ENCODE assay signal across 1 cellular context in genomic region chr2:68252407-68253210, GRCh38.
TF ChIP-seq lines count a peak whose summit lies in the region.

Gene PPP3R1, minus strand, starts transcription at chr2:68252532. Its CDS starts 405 bp downstream, at chr2:68252127.

TF ChIP-seq in HepG2, 621 proteins besides CTCF, POLR2A, EP300 and RAD21 (continued from another document and continues in another):
- TF ChIP-seq HDAC1 (CRISPR knock-in tag; IDR thresholded peaks at IDR 0.05) (peak; percentile 98), CBX1 (IDR thresholded peaks at IDR 0.05; ENCODE audit: low read depth) (peak; percentile 84), ERF (CRISPR knock-in tag; IDR thresholded peaks at IDR 0.05) (peak; percentile 95), FOXJ3 (CRISPR knock-in tag; IDR thresholded peaks at IDR 0.05; ENCODE audit: borderline replicate concordance) (no peak), ZNF556 (CRISPR knock-in tag; IDR thresholded peaks at IDR 0.05; ENCODE audit: borderline replicate concordance) (peak; percentile 52; the same call in 1 of the 2 replicates), ARHGAP35 (CRISPR knock-in tag; IDR thresholded peaks at IDR 0.05; ENCODE audit: borderline replicate concordance) (no peak; the same call in 1 of the 2 replicates), CENPT (CRISPR knock-in tag; IDR thresholded peaks at IDR 0.05; ENCODE audit: low read depth) (no peak), ZBTB14 (CRISPR knock-in tag; IDR thresholded peaks at IDR 0.05) (peak; percentile 96), MTA1 (CRISPR knock-in tag; IDR thresholded peaks at IDR 0.05; ENCODE audit: borderline replicate concordance) (peak; percentile 61; the same call in 1 of the 2 replicates), ZNF550 (CRISPR knock-in tag; IDR thresholded peaks at IDR 0.05; ENCODE audit: borderline replicate concordance) (peak; percentile 65; the same call in 1 of the 2 replicates), SIN3A (IDR thresholded peaks at IDR 0.05; ENCODE audit: borderline replicate concordance, low read depth, low read length) (peak; percentile 68; the same call in 1 of the 2 replicates), ZNF841 (CRISPR knock-in tag; IDR thresholded peaks at IDR 0.05; ENCODE audit: borderline replicate concordance) (no peak), ZNF382 (CRISPR knock-in tag; IDR thresholded peaks at IDR 0.05; ENCODE audit: borderline replicate concordance) (no peak), IKZF4 (CRISPR knock-in tag; IDR thresholded peaks at IDR 0.05; ENCODE audit: borderline replicate concordance, low read depth, not compliant biosample characterization) (no peak), NCOA1 (CRISPR knock-in tag; IDR thresholded peaks at IDR 0.05) (0 out of 2 replicates have a peak, but pooled peaks have one; percentile 34), ZNF672 (CRISPR knock-in tag; IDR thresholded peaks at IDR 0.05) (no peak), ZNF713 (CRISPR knock-in tag; IDR thresholded peaks at IDR 0.05) (0 out of 2 replicates have a peak, but pooled peaks have one; percentile 76), ZNF234 (CRISPR knock-in tag; conservative IDR thresholded peaks at IDR 0.05) (peak; percentile 86; the same call in 1 of the 2 replicates), ZNF703 (CRISPR knock-in tag; IDR thresholded peaks at IDR 0.05; ENCODE audit: borderline replicate concordance) (peak; percentile 80; the same call in 1 of the 2 replicates), NAIF1 (CRISPR knock-in tag; IDR thresholded peaks at IDR 0.05; ENCODE audit: borderline replicate concordance) (peak; percentile 53; the same call in 1 of the 2 replicates), REXO4 (CRISPR knock-in tag; IDR thresholded peaks at IDR 0.05; ENCODE audit: borderline replicate concordance) (peak; percentile 45), PHF5A (CRISPR knock-in tag; IDR thresholded peaks at IDR 0.05; ENCODE audit: low read depth, unreplicated experiment) (peak; percentile 18), MTF2 (CRISPR knock-in tag; IDR thresholded peaks at IDR 0.05; ENCODE audit: borderline replicate concordance) (0 out of 2 replicates have a peak, but pooled peaks have one; percentile 44), BHLHE40 (IDR thresholded peaks at IDR 0.05; ENCODE audit: low read length) (peak; percentile 40; the same call in 1 of the 2 replicates), ZSCAN30 (CRISPR knock-in tag; IDR thresholded peaks at IDR 0.05) (no peak), ZBTB34 (CRISPR knock-in tag; IDR thresholded peaks at IDR 0.05) (no peak), ZNF749 (CRISPR knock-in tag; IDR thresholded peaks at IDR 0.05; ENCODE audit: borderline replicate concordance) (peak; percentile 57; the same call in 1 of the 2 replicates), HMGA1 (CRISPR knock-in tag; conservative IDR thresholded peaks at IDR 0.05) (no peak), ATF5 (CRISPR knock-in tag; IDR thresholded peaks at IDR 0.05; ENCODE audit: low read depth) (no peak), PLRG1 (conservative IDR thresholded peaks at IDR 0.05) (no peak), ZNF138 (CRISPR knock-in tag; IDR thresholded peaks at IDR 0.05; ENCODE audit: low read depth) (peak; percentile 85), ZMYM4 (CRISPR knock-in tag; IDR thresholded peaks at IDR 0.05) (peak; percentile 88), HNF1B (CRISPR knock-in tag; IDR thresholded peaks at IDR 0.05) (peak; percentile 78; the same call in 1 of the 2 replicates), ZNF674 (CRISPR knock-in tag; IDR thresholded peaks at IDR 0.05; ENCODE audit: low read depth) (peak; percentile 84; the same call in 1 of the 2 replicates), MIXL1 (CRISPR knock-in tag; IDR thresholded peaks at IDR 0.05) (peak; percentile 38; the same call in 1 of the 2 replicates), ZEB1 (IDR thresholded peaks at IDR 0.05; ENCODE audit: insufficient replicate concordance, low read depth) (no peak), KAT2B (IDR thresholded peaks at IDR 0.05; ENCODE audit: borderline replicate concordance, low read depth, low read length) (no peak), ZBTB43 (CRISPR knock-in tag; conservative IDR thresholded peaks at IDR 0.05) (peak; percentile 78), ZNF784 (CRISPR knock-in tag; IDR thresholded peaks at IDR 0.05; ENCODE audit: borderline replicate concordance) (no peak), ZFP91 (CRISPR knock-in tag; IDR thresholded peaks at IDR 0.05; ENCODE audit: borderline replicate concordance) (peak; percentile 85), SP1 (IDR thresholded peaks at IDR 0.05) (no peak), SP1 (CRISPR knock-in tag; IDR thresholded peaks at IDR 0.05) (peak; percentile 90), ATRX (CRISPR knock-in tag; IDR thresholded peaks at IDR 0.05; ENCODE audit: borderline replicate concordance) (0 out of 2 replicates have a peak, but pooled peaks have one; percentile 50), ZNF253 (CRISPR knock-in tag; IDR thresholded peaks at IDR 0.05; ENCODE audit: borderline replicate concordance) (peak; percentile 21; the same call in 1 of the 2 replicates), ZNF660 (CRISPR knock-in tag; IDR thresholded peaks at IDR 0.05; ENCODE audit: borderline replicate concordance, low read depth) (no peak), ESRRA (CRISPR knock-in tag; IDR thresholded peaks at IDR 0.05; ENCODE audit: low read depth) (peak; percentile 55), CENPX (CRISPR knock-in tag; IDR thresholded peaks at IDR 0.05) (no peak), AHR (CRISPR knock-in tag; IDR thresholded peaks at IDR 0.05) (peak; percentile 20; the same call in 1 of the 2 replicates), ZNF18 (CRISPR knock-in tag; IDR thresholded peaks at IDR 0.05; ENCODE audit: insufficient replicate concordance) (peak; percentile 88), ZNF251 (CRISPR knock-in tag; IDR thresholded peaks at IDR 0.05) (no peak), ATF4 (CRISPR knock-in tag; IDR thresholded peaks at IDR 0.05) (peak in 1 of 2 experiments; percentile 68; a peak in 2 of 4 replicates), KAT8 (CRISPR knock-in tag; IDR thresholded peaks at IDR 0.05) (peak; percentile 88), STAT5B (CRISPR knock-in tag; IDR thresholded peaks at IDR 0.05) (0 out of 2 replicates have a peak, but pooled peaks have one; percentile 26), NFKBIZ (CRISPR knock-in tag; IDR thresholded peaks at IDR 0.05) (no peak), RBM39 (IDR thresholded peaks at IDR 0.05; ENCODE audit: low read depth, low read length, poor library complexity, severe bottlenecking) (peak; percentile 73), MAF1 (CRISPR knock-in tag; IDR thresholded peaks at IDR 0.05; ENCODE audit: borderline replicate concordance) (no peak), RELA (CRISPR knock-in tag; IDR thresholded peaks at IDR 0.05) (0 out of 2 replicates have a peak, but pooled peaks have one; percentile 48), ZNF816 (CRISPR knock-in tag; IDR thresholded peaks at IDR 0.05; ENCODE audit: borderline replicate concordance) (peak; percentile 94; the same call in 1 of the 2 replicates), EEA1 (CRISPR knock-in tag; IDR thresholded peaks at IDR 0.05; ENCODE audit: borderline replicate concordance) (peak; percentile 93; the same call in 1 of the 2 replicates), ZNF335 (CRISPR knock-in tag; IDR thresholded peaks at IDR 0.05) (peak; percentile 93), DBP (CRISPR knock-in tag; IDR thresholded peaks at IDR 0.05; ENCODE audit: not compliant biosample characterization) (no peak)
